1 cellular context compared by ENCODE assay signal in genomic region chr6:147221739-147222138, GRCh38.
TF ChIP-seq lines count a peak whose summit lies in the region.

No MANE protein-coding gene starts in this region.

TF ChIP-seq in K562, 482 proteins besides CTCF, POLR2A, EP300 and RAD21 (continued from another document):
- TF ChIP-seq BCLAF1 (IDR thresholded peaks at IDR 0.05; ENCODE audit: borderline replicate concordance in 1 of 2, control insufficient read depth in 1 of 2, low read depth in 2 of 2, low read length in 1 of 2) = 0 out of 4 replicates have a peak, but pooled peaks of 1 of the 2 experiments have one; percentile 47
- TF ChIP-seq SMARCA5 (IDR thresholded peaks at IDR 0.05) = peak; percentile 56; the same call in 1 of the 2 replicates
- peak; percentile 37 to 63; a peak in 2 of 4 replicates for TF ChIP-seq MLLT1 (IDR thresholded peaks at IDR 0.05)
- no peak for TF ChIP-seq ARID4B (CRISPR knock-in tag; IDR thresholded peaks at IDR 0.05)
- no peak for TF ChIP-seq CC2D1A (IDR thresholded peaks at IDR 0.05)
- TF ChIP-seq NCOA2 (IDR thresholded peaks at IDR 0.05; ENCODE audit: partially characterized antibody in 2 of 2) = no peak
- 0 out of 2 replicates have a peak, but pooled peaks have one; percentile 13 for TF ChIP-seq NFRKB (IDR thresholded peaks at IDR 0.05; ENCODE audit: low read depth)
- TF ChIP-seq ZC3H8 (IDR thresholded peaks at IDR 0.05) = peak; percentile 45; the same call in 1 of the 2 replicates
- TF ChIP-seq HDGF (IDR thresholded peaks at IDR 0.05) = peak; percentile 77; the same call in 1 of the 2 replicates
- TF ChIP-seq ZFP36 (IDR thresholded peaks at IDR 0.05; ENCODE audit: low read depth, low read length, partially characterized antibody) = no peak
- TF ChIP-seq LARP7 (IDR thresholded peaks at IDR 0.05) = 0 out of 2 replicates have a peak, but pooled peaks have one; percentile 50
- no peak for TF ChIP-seq MBD2 (IDR thresholded peaks at IDR 0.05; ENCODE audit: borderline replicate concordance, low read depth)
- TF ChIP-seq HLTF (IDR thresholded peaks at IDR 0.05) = 0 out of 2 replicates have a peak, but pooled peaks have one; percentile 25
- TF ChIP-seq GABPB1 (CRISPR knock-in tag; IDR thresholded peaks at IDR 0.05) = no peak
- no peak for TF ChIP-seq STAG1 (CRISPR knock-in tag; IDR thresholded peaks at IDR 0.05; ENCODE audit: borderline replicate concordance)
- TF ChIP-seq ATF6 (CRISPR knock-in tag; IDR thresholded peaks at IDR 0.05) = no peak
- TF ChIP-seq POLR2B (IDR thresholded peaks at IDR 0.05; ENCODE audit: low read depth, partially characterized antibody) = peak; percentile 19
- no peak for TF ChIP-seq HNRNPK (IDR thresholded peaks at IDR 0.05; ENCODE audit: low read depth, low read length, poor library complexity, severe bottlenecking)
- no peak for TF ChIP-seq BRF2 (IDR thresholded peaks at IDR 0.05; ENCODE audit: borderline replicate concordance, insufficient read depth, insufficient read length)
- peak in 1 of 2 experiments; percentile 30; a peak in 1 of 4 replicates for TF ChIP-seq TRIM24 (IDR thresholded peaks at IDR 0.05)
- peak; percentile 66 for TF ChIP-seq NCOA4 (IDR thresholded peaks at IDR 0.05; ENCODE audit: partially characterized antibody)
- peak; percentile 50; the same call in 1 of the 2 replicates for TF ChIP-seq ARID2 (IDR thresholded peaks at IDR 0.05)
- no peak for TF ChIP-seq TBP (optimal IDR thresholded peaks at IDR 0.05; ENCODE audit: low read depth, low read length)
- no peak for TF ChIP-seq ZNF143 (CRISPR knock-in tag; IDR thresholded peaks at IDR 0.05)
- no peak for TF ChIP-seq ZNF586 (CRISPR knock-in tag; conservative IDR thresholded peaks at IDR 0.05)
- TF ChIP-seq KAT2B (IDR thresholded peaks at IDR 0.05; ENCODE audit: low read depth, low read length) = no peak
- TF ChIP-seq PHB2 (IDR thresholded peaks at IDR 0.05; ENCODE audit: low read depth) = 0 out of 2 replicates have a peak, but pooled peaks have one; percentile 62
- TF ChIP-seq KAT8 (IDR thresholded peaks at IDR 0.05; ENCODE audit: low read depth) = peak; percentile 31; the same call in 1 of the 2 replicates
TF ChIP-seq in K562: peak in this region for 15.
